10 cellular contexts compared by ENCODE assay signal in genomic region chr2:12918841-12919445, GRCh38.
DNase-seq lines count a peak whose midpoint lies in the region; ATAC-seq, FAIRE-seq and TF ChIP-seq lines count a peak whose summit lies in the region.
"Had no signal": no experiment of that assay in that cellular context is flagged by ENCODE, and none has a peak within 500 bp of the region (broad histone marks: within the 10 kb centered on the region; RNA-seq: fewer than 3 reads in every experiment).

No MANE protein-coding gene starts in this region.

- intact Hi-C loops in body of pancreas (cut with DNase I) (no loop called here), right cardiac atrium (cut with DNase I) (no loop called here), gastrocnemius medialis (cut with DNase I; ENCODE audit: low total_unique reads) (loop anchor here (5.0 to 10.0 kb wide), 2 partner anchors 94 to 187 kb away; no protein-coding TSS in a partner anchor)

- no peak for FAIRE-seq in D721Med (lab: Jason Lieb, UNC)

- TF ChIP-seq CTCF in body of pancreas (IDR thresholded peaks at IDR 0.05) (no peak), gastrocnemius medialis (IDR thresholded peaks at IDR 0.05 in 4 of 5, conservative IDR thresholded peaks at IDR 0.05 in 1 of 5) (no peak), D721Med (IDR thresholded peaks at IDR 0.05; ENCODE audit: insufficient read depth, missing control alignments) (no peak)

- no peaks in the 10 kb centered on the region for H3K27me3 ChIP-seq in body of pancreas
- H3K27me3 ChIP-seq in right cardiac atrium (ENCODE audit: control insufficient read depth, insufficient read depth), result no peaks in the 10 kb centered on the region
- H3K27me3 ChIP-seq in gastrocnemius medialis, result no peaks in the 10 kb centered on the region

- peak; percentile 75 for ATAC-seq in body of pancreas
- peak; percentile 96 to 97 for ATAC-seq in right cardiac atrium
- ATAC-seq in gastrocnemius medialis, result peak; percentile 75 to 81

- H3K9me3 ChIP-seq in body of pancreas, result no peaks in the 10 kb centered on the region
- no peaks in the 10 kb centered on the region for H3K9me3 ChIP-seq in right cardiac atrium (ENCODE audit: control insufficient read depth, low read length)
- H3K9me3 ChIP-seq in gastrocnemius medialis, result no peaks in the 10 kb centered on the region

- in situ Hi-C loops in G401 (cut with HindIII; ENCODE audit: low sequenced_read_pairs), result no loop called here
- in situ Hi-C loops in gastrocnemius medialis (cut with MboI; ENCODE audit: low sequenced_read_pairs in 4 of 4), result no loop called here

- H3K27ac ChIP-seq in body of pancreas (peak overlapping the region; percentile 29 to 72 (median 54)), right cardiac atrium (ENCODE audit: low read length) (peak overlapping the region; percentile 60), gastrocnemius medialis (peak overlapping the region; percentile 33 to 65 (median 44))

- H3K4me3 ChIP-seq in body of pancreas (no peak overlapping the region), right cardiac atrium (ENCODE audit: low read length) (no peak overlapping the region), gastrocnemius medialis (peak overlapping the region in 1 of 4 donors; percentile 7)

- H3K4me1 ChIP-seq in body of pancreas (peaks cover 21% of the 10 kb centered on the region), right cardiac atrium (ENCODE audit: control insufficient read depth, insufficient read depth, low read length) (peaks cover 4% of the 10 kb centered on the region), gastrocnemius medialis (peaks cover 0 to 14% of the 10 kb centered on the region in 2 donors)

- no peak for TF ChIP-seq POLR2A in body of pancreas (IDR thresholded peaks at IDR 0.05)
- no peak for TF ChIP-seq POLR2A in gastrocnemius medialis (IDR thresholded peaks at IDR 0.05)

- DNase-seq in G401 (ENCODE audit: low spot score) (peak; percentile 9), body of pancreas (peak; percentile 14 to 54 (median 40)), right cardiac atrium (peak; percentile 88 to 92 (median 88)), gastrocnemius medialis (peak; percentile 40 to 69), D721Med (ENCODE audit: insufficient read length, low spot score) (no peak), OCI-M1 (lab: John Stamatoyannopoulos, UW) (no peak), cerebellum (ENCODE audit: low spot score) (no peak)
- no peak for DNase-seq in stimulated activated CD4-positive, alpha-beta T cell treated with anti-CD3 and anti-CD28 coated beads, Interleukin-1b, Interleukin-23, amount 100 ng/mL, for 48 hours
- DNase-seq: Calu3, nephron progenitor cell had no signal

- H3K36me3 ChIP-seq in body of pancreas (replicated peaks in 1 of 2; ENCODE audit: insufficient read depth in 1 of 2, low read depth in 2 of 2) (no peaks in the 10 kb centered on the region), gastrocnemius medialis (no peaks in the 10 kb centered on the region)

- 25 to 26% methylated on average over 7 of the region's 7 CpGs for WGBS in body of pancreas, 2 donors
- 29% methylated on average over 7 of the region's 7 CpGs for WGBS in right cardiac atrium

Comparison
In these comparisons a context has a peak if more than half of its experiments do, and no peak if none do; other contexts are left out.
1. DNase-seq: peak in G401 (single experiment), body of pancreas (4 of 4), right cardiac atrium (3 of 3) and gastrocnemius medialis (2 of 2); none in D721Med (single experiment), stimulated activated CD4-positive, alpha-beta T cell treated with anti-CD3 and anti-CD28 coated beads, Interleukin-1b, Interleukin-23, amount 100 ng/mL, for 48 hours (single experiment), OCI-M1 (single experiment) and cerebellum (single experiment).
2. Peak in every context shown above with its lines, with median percentiles within 50 percentile points of each other: ATAC-seq and H3K27ac ChIP-seq.